Comparison of ENCODE assay signal across 23 cellular contexts in genomic region chr6:126048635-126049034, GRCh38.
DNase-seq lines count a peak whose midpoint lies in the region; TF ChIP-seq lines count a peak whose summit lies in the region.
"Had no signal": no experiment of that assay in that cellular context is flagged by ENCODE, and none has a peak within 500 bp of the region (broad histone marks: within the 10 kb centered on the region; RNA-seq: fewer than 3 reads in every experiment).

No MANE protein-coding gene starts in this region.

- no peaks in the 10 kb centered on the region for H4K20me1 ChIP-seq in SK-N-SH (ENCODE audit: insufficient read depth)
- H4K20me1 ChIP-seq: BLaER1 had no signal

- peaks cover 4 to 13% of the 10 kb centered on the region in 2 experiments for H3K36me3 ChIP-seq in SK-N-SH (replicated peaks in 1 of 2; ENCODE audit: control insufficient read depth in 1 of 2, insufficient read depth in 2 of 2, low read length in 1 of 2)

- 95% methylated on average over 4 of the region's 4 CpGs for WGBS in SK-N-SH (ENCODE audit: low lambda C conversion rate)

- POLR2A ChIA-PET in SK-N-SH (lab: Yijun Ruan, JAX), result no interaction called here

- H3K9me3 Mint-ChIP-seq in nephron progenitor cell, result peaks cover 30% of the 10 kb centered on the region

- no peaks in the 10 kb centered on the region for H3K9me2 ChIP-seq in SK-N-SH

- no peak for TF ChIP-seq EP300 in SK-N-SH (IDR thresholded peaks at IDR 0.05; ENCODE audit: borderline replicate concordance in 1 of 2, low read depth in 1 of 2, low read length in 1 of 2)

- CTCF ChIA-PET in SK-N-SH (lab: Yijun Ruan, JAX), result interaction anchor here (1.5 kb wide), 1 partner anchor 12 kb away, joined by 7 read pairs; no protein-coding TSS in a partner anchor

- no peaks in the 10 kb centered on the region for H3K27me3 Mint-ChIP-seq in nephron progenitor cell (ENCODE audit: low read depth, poor library complexity)
- H3K27me3 Mint-ChIP-seq: CD4-positive, alpha-beta T cell had no signal

- no peak for TF ChIP-seq RAD21 in SK-N-SH (IDR thresholded peaks at IDR 0.05; ENCODE audit: low read length)

- 0 out of 4 replicates have a peak, but pooled peaks cover 0 to under 1% of the 10 kb centered on the region in 2 experiments for H3K4me1 ChIP-seq in SK-N-SH (ENCODE audit: control insufficient read depth in 1 of 2, insufficient read depth in 2 of 2, low read depth in 1 of 2, low read length in 1 of 2)
- H3K4me1 ChIP-seq: BLaER1, HAP-1 had no signal

- no peak overlapping the region for H3K9ac ChIP-seq in SK-N-SH
- H3K9ac ChIP-seq: BLaER1 had no signal

- peaks cover 81% of the 10 kb centered on the region for H3K36me3 Mint-ChIP-seq in nephron progenitor cell (ENCODE audit: low read depth)

- H3F3A ChIP-seq in SK-N-SH (replicated peaks; ENCODE audit: insufficient read depth), result no peaks in the 10 kb centered on the region

- peak overlapping the region; percentile 11 for H3K4me3 Mint-ChIP-seq in nephron progenitor cell
- H3K4me3 Mint-ChIP-seq: CD4-positive, alpha-beta T cell had no signal

- peak overlapping the region; percentile 76 for H3K27ac Mint-ChIP-seq in nephron progenitor cell
- H3K27ac Mint-ChIP-seq: CD4-positive, alpha-beta T cell had no signal

- no peaks in the 10 kb centered on the region for H3K9me3 ChIP-seq in SK-N-SH
- H3K9me3 ChIP-seq: HAP-1 had no signal

- no peaks in the 10 kb centered on the region for H3K27me3 ChIP-seq in SK-N-SH (ENCODE audit: insufficient read depth)
- H3K27me3 ChIP-seq: BLaER1 had no signal

- DNase-seq in NCI-H2029 (lab: John Stamatoyannopoulos, UW) (peak; percentile 13), NCI-H2029 treated with DMSO at 0.1 percent for 48 hours (lab: John Stamatoyannopoulos, UW) (no peak), COLO668 (lab: John Stamatoyannopoulos, UW; ENCODE audit: unreplicated experiment) (peak; percentile 56), HuH-7 (ENCODE audit: low spot score) (peak; percentile 21), nephron progenitor cell (no peak), SK-N-SH (no peak)
- DNase-seq in stimulated activated CD8-positive, alpha-beta memory T cell treated with anti-CD3 and anti-CD28 coated beads, Interleukin-4, amount 100 ng/mL, for 48 hours, result no peak
- DNase-seq: CD4-positive, alpha-beta T cell; COR-L47; DMS79; EL; GDM1; GOT3; Karpas-422; NCI-H1092; NCI-H1436 treated with DMSO at 0.1 percent for 48 hours; NCI-H2081; NCI-H82; Right ventricle myocardium superior; RPMI8226; T-helper 1 cell had no signal

- no peak overlapping the region for H3K27ac ChIP-seq in SK-N-SH (ENCODE audit: low read depth in 2 of 2, low read length in 1 of 2)
- H3K27ac ChIP-seq: BLaER1 had no signal

- H3K4me1 Mint-ChIP-seq in nephron progenitor cell, result peaks cover 47% of the 10 kb centered on the region

- H3K79me2 ChIP-seq in SK-N-SH (ENCODE audit: insufficient read depth), result no peaks in the 10 kb centered on the region

- no peak overlapping the region for H3K4me3 ChIP-seq in SK-N-SH (ENCODE audit: low read depth in 2 of 2, low read length in 1 of 2)
- H3K4me3 ChIP-seq: BLaER1, HAP-1 had no signal

- no peak overlapping the region for H3K4me2 ChIP-seq in SK-N-SH
- H3K4me2 ChIP-seq: BLaER1 had no signal

- H2AFZ ChIP-seq in SK-N-SH (ENCODE audit: low read depth), result no peak overlapping the region

- no peak for TF ChIP-seq CTCF in nephron progenitor cell (IDR thresholded peaks at IDR 0.05)
- no peak for TF ChIP-seq CTCF in SK-N-SH (IDR thresholded peaks at IDR 0.05)

TF ChIP-seq in SK-N-SH, 30 proteins besides CTCF, POLR2A, EP300 and RAD21:
- TF ChIP-seq JUND (IDR thresholded peaks at IDR 0.05), result no peak
- TF ChIP-seq, protein P1, sequence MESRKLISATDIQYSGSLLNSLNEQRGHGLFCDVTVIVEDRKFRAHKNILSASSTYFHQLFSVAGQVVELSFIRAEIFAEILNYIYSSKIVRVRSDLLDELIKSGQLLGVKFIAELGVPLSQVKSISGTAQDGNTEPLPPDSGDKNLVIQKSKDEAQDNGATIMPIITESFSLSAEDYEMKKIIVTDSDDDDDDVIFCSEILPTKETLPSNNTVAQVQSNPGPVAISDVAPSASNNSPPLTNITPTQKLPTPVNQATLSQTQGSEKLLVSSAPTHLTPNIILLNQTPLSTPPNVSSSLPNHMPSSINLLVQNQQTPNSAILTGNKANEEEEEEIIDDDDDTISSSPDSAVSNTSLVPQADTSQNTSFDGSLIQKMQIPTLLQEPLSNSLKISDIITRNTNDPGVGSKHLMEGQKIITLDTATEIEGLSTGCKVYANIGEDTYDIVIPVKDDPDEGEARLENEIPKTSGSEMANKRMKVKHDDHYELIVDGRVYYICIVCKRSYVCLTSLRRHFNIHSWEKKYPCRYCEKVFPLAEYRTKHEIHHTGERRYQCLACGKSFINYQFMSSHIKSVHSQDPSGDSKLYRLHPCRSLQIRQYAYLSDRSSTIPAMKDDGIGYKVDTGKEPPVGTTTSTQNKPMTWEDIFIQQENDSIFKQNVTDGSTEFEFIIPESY (IDR thresholded peaks at IDR 0.05; ENCODE audit: borderline replicate concordance, low read depth), result no peak
- TF ChIP-seq GATA2 (CRISPR knock-in tag; IDR thresholded peaks at IDR 0.05), result no peak
- no peak for TF ChIP-seq FOXJ3 (CRISPR knock-in tag; IDR thresholded peaks at IDR 0.05)
- TF ChIP-seq MXI1 (IDR thresholded peaks at IDR 0.05; ENCODE audit: low read depth, low read length), result no peak
- no peak for TF ChIP-seq SIN3A (IDR thresholded peaks at IDR 0.05; ENCODE audit: borderline replicate concordance, low read depth, low read length)

Comparison
In these comparisons a context has a peak if more than half of its experiments do, and no peak if none do; other contexts are left out.
1. DNase-seq: peak in NCI-H2029 (single experiment), COLO668 (single experiment) and HuH-7 (single experiment); none in NCI-H2029 treated with DMSO at 0.1 percent for 48 hours (single experiment), nephron progenitor cell (single experiment), stimulated activated CD8-positive, alpha-beta memory T cell treated with anti-CD3 and anti-CD28 coated beads, Interleukin-4, amount 100 ng/mL, for 48 hours (single experiment) and SK-N-SH (single experiment).